ENCODE assay signal across 8 cellular contexts in the genomic region with DNA sequence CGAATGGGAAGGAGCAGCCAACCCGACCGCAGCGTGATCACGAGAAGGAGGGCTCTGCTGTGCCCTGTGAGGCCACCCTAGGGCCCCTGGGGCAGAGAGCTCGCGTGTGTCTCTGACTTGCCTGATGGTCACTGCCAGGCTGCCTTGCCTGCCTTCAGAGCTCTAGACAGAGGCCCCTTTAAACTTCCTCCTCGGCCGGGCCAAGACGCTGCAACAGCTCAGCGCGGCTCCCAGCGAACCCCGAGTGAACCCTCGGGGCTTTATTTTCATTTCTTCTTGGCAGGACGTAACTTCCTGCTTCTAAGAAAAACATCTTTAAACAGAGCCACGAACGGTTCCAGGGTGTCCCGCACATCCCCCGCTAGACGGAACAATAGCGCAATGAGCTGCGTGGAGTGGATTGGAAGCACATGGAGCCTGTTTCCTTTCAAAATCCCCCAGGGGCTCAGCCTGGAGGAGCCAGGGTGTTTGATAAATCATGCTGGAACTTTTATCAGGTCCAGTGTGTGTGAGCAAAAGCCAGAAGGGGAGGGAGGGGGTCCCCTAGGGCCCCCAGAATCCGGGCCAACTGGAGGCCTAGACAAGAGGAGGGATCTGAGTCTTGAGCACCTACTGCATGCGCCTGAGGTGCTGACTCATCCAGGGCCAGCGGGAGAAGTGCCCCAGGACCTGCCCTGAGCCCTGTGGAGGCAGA.
DNase-seq lines count a peak whose midpoint lies in the region; ATAC-seq and TF ChIP-seq lines count a peak whose summit lies in the region.

No MANE protein-coding gene starts in this region.

- no peak for TF ChIP-seq CTCF in foreskin keratinocyte (conservative IDR thresholded peaks at IDR 0.05)

- H3K4me1 ChIP-seq in foreskin keratinocyte, result peaks cover 12% of the 10 kb centered on the region

- peak; percentile 20 for DNase-seq in OCI-M1 (lab: John Stamatoyannopoulos, UW)
- peak; percentile 74 for DNase-seq in activated effector memory CD4-positive, alpha-beta T cell treated with anti-CD3 and anti-CD28 coated beads, Interleukin-2, amount 50 U/mL, for 16 hours
- DNase-seq in foreskin keratinocyte, result peak in 1 of 2 donors; percentile 52
- DNase-seq in pons (ENCODE audit: low spot score), result peak; percentile 76
- no peak for DNase-seq in HUDEP-2 (lab: John Stamatoyannopoulos, UW; ENCODE audit: unreplicated experiment in 76 of 76)

- peak; percentile 79 for ATAC-seq in foreskin keratinocyte
- ATAC-seq in GM21367 (IDR thresholded peaks at IDR 0.05; ENCODE audit: unreplicated experiment), result no peak
- ATAC-seq in HG03139 (IDR thresholded peaks at IDR 0.05; ENCODE audit: unreplicated experiment), result no peak
- no peak for ATAC-seq in HG03342 (IDR thresholded peaks at IDR 0.05; ENCODE audit: unreplicated experiment)

- H3K27me3 ChIP-seq in foreskin keratinocyte, result peaks cover 4% of the 10 kb centered on the region

- peak overlapping the region; percentile 46 for H3K27ac ChIP-seq in foreskin keratinocyte

Comparison
In these comparisons a context has a peak if more than half of its experiments do, and no peak if none do; other contexts are left out.
1. DNase-seq: peak in OCI-M1 (single experiment), activated effector memory CD4-positive, alpha-beta T cell treated with anti-CD3 and anti-CD28 coated beads, Interleukin-2, amount 50 U/mL, for 16 hours (single experiment) and pons (single experiment); none in HUDEP-2 (0 of 76).